Comparison of ENCODE assay signal across 25 cellular contexts in genomic region chr5:22500521-22500920, GRCh38.
"Had no signal": no experiment of that assay in that cellular context is flagged by ENCODE, and none has a peak within 500 bp of the region (broad histone marks: within the 10 kb centered on the region; RNA-seq: fewer than 3 reads in every experiment).

No MANE protein-coding gene starts in this region.

- ATAC-seq: activated T-cell treated with anti-CD3 and anti-CD28 coated beads, Interleukin-2, amount 50 U/mL, for 4 hours; T-helper 17 cell had no signal

- H3K4me3 ChIP-seq: cardiac muscle cell, Peyer's patch, SJSA1 had no signal

- FAIRE-seq: astrocyte had no signal

- H3K27me3 ChIP-seq: brain microvascular endothelial cell, cardiac muscle cell, Peyer's patch, SJSA1 had no signal

- H3K27ac ChIP-seq: brain microvascular endothelial cell, cardiac muscle cell, Peyer's patch, SJSA1 had no signal

- DNase-seq: activated B cell treated with CpG ODN at 0.5 μM for 24 hours; activated CD4-positive, alpha-beta memory T cell treated with anti-CD3 and anti-CD28 coated beads for 36 hours; activated CD4-positive, alpha-beta T cell treated with anti-CD3 and anti-CD28 coated beads for 1 hour; activated CD4-positive, alpha-beta T cell treated with anti-CD3 and anti-CD28 coated beads, Interleukin-2, amount 10 ng/mL, durations not matched to agents 24 days and 14 days; activated CD8-positive, alpha-beta memory T cell treated with anti-CD3 and anti-CD28 coated beads for 24 hours; activated gamma-delta T cell; activated naive CD4-positive, alpha-beta T cell treated with anti-CD3 and anti-CD28 coated beads for 36 hours; activated T-cell treated with anti-CD3 and anti-CD28 coated beads, Interleukin-2, amount 50 U/mL, for 4 hours; amygdala; brain microvascular endothelial cell; MM.1S; NCI-H1105; NCI-H2029; NCI-H2107; NCI-H2227 treated with DMSO at 0.1 percent for 48 hours; NCI-H774; NK-92 treated with Interleukin-12 subunit alpha and Interleukin-12 subunit beta, amount 100 ng/mL, for 24 hours; OCI-M1; Peyer's patch; SHP77; T-helper 17 cell; T-helper 9 cell had no signal

- H3K9me3 ChIP-seq: Peyer's patch, SJSA1 had no signal

- H3K36me3 ChIP-seq: brain microvascular endothelial cell, cardiac muscle cell, Peyer's patch, SJSA1 had no signal

- H3K4me1 ChIP-seq: Peyer's patch, SJSA1 had no signal
